ENCODE assay signal across 8 cellular contexts in genomic region chr9:125632321-125633115, GRCh38.
DNase-seq lines count a peak whose midpoint lies in the region; ATAC-seq and TF ChIP-seq lines count a peak whose summit lies in the region.

No MANE protein-coding gene starts in this region.

- H2AFZ ChIP-seq in SK-N-SH (ENCODE audit: low read depth) (no peak overlapping the region), hepatocyte (no peak overlapping the region)

- DNase-seq in activated CD4-positive, alpha-beta T cell treated with anti-CD3 and anti-CD28 coated beads for 48 hours = peak; percentile 57
- no peak for DNase-seq in activated CD4-positive, alpha-beta T cell treated with anti-CD3 and anti-CD28 coated beads for 1 hour
- DNase-seq in SK-N-SH (no peak), hepatocyte (ENCODE audit: low spot score) (peak; percentile 51), cerebellar cortex (ENCODE audit: low spot score) (no peak), osteocyte (ENCODE audit: extremely low spot score, unreplicated experiment) (no peak)

- POLR2A ChIA-PET in SK-N-SH (lab: Yijun Ruan, JAX) = no interaction called here

- no peak overlapping the region for H3K4me3 Mint-ChIP-seq in osteocyte (ENCODE audit: unreplicated experiment)

- H3K4me1 ChIP-seq in HUES48 (ENCODE audit: control insufficient read depth, insufficient read depth, low read length) (peaks cover 27% of the 10 kb centered on the region), SK-N-SH (ENCODE audit: control insufficient read depth in 1 of 2, insufficient read depth in 2 of 2, low read depth in 1 of 2, low read length in 1 of 2) (peaks cover 9 to 29% of the 10 kb centered on the region in 2 experiments; a peak in 3 of 4 replicates), hepatocyte (ENCODE audit: insufficient read depth) (peaks cover 17% of the 10 kb centered on the region)

- H3K27me3 Mint-ChIP-seq in osteocyte (ENCODE audit: unreplicated experiment) = no peaks in the 10 kb centered on the region

- no peaks in the 10 kb centered on the region for H3K27me3 ChIP-seq in HUES48 (ENCODE audit: control insufficient read depth, insufficient read depth, low read length)
- H3K27me3 ChIP-seq in SK-N-SH (ENCODE audit: insufficient read depth) = no peaks in the 10 kb centered on the region
- H3K27me3 ChIP-seq in hepatocyte = no peaks in the 10 kb centered on the region

- H3K9ac ChIP-seq in HUES48 (ENCODE audit: low read depth, low read length) (no peak overlapping the region), SK-N-SH (no peak overlapping the region)

- 0 out of 4 replicates have a peak, but pooled peaks of 1 of the 2 experiments have one; percentile 5 for TF ChIP-seq EP300 in SK-N-SH (IDR thresholded peaks at IDR 0.05; ENCODE audit: borderline replicate concordance in 1 of 2, low read depth in 1 of 2, low read length in 1 of 2)

- H3F3A ChIP-seq in SK-N-SH (replicated peaks; ENCODE audit: insufficient read depth) = peaks cover 21% of the 10 kb centered on the region

- no peak overlapping the region for H3K27ac Mint-ChIP-seq in osteocyte (ENCODE audit: unreplicated experiment)

- WGBS in SK-N-SH (ENCODE audit: low lambda C conversion rate) = 74% methylated on average over 4 of the region's 4 CpGs
- WGBS in hepatocyte (ENCODE audit: low lambda C conversion rate, missing lambda C conversion rate) = 64% methylated on average over 4 of the region's 4 CpGs

- H3K27ac ChIP-seq in HUES48 (ENCODE audit: low read depth, low read length) (peak overlapping the region; percentile 59), SK-N-SH (ENCODE audit: low read depth in 2 of 2, low read length in 1 of 2) (0 out of 4 replicates have a peak overlapping the region, but pooled peaks of 1 of the 2 experiments have one; percentile 7), hepatocyte (peak overlapping the region; percentile 89)

- CTCF ChIA-PET in SK-N-SH (lab: Yijun Ruan, JAX) = interaction anchor here (1.0 to 2.0 kb wide), 4 partner anchors 72 to 225 kb away, joined by 3 to 12 read pairs (median 4); no protein-coding TSS in a partner anchor

- no peaks in the 10 kb centered on the region for H3K9me2 ChIP-seq in SK-N-SH
- no peaks in the 10 kb centered on the region for H3K9me2 ChIP-seq in hepatocyte (replicated peaks; ENCODE audit: insufficient read depth)

- H3K79me2 ChIP-seq in SK-N-SH (ENCODE audit: insufficient read depth) = peaks cover 91% of the 10 kb centered on the region
- peaks cover 66% of the 10 kb centered on the region for H3K79me2 ChIP-seq in hepatocyte

- peaks cover 17% of the 10 kb centered on the region for H3K4me1 Mint-ChIP-seq in osteocyte (ENCODE audit: unreplicated experiment)

- no peak for TF ChIP-seq CTCF in SK-N-SH (IDR thresholded peaks at IDR 0.05)
- no peak for TF ChIP-seq CTCF in hepatocyte (IDR thresholded peaks at IDR 0.05; ENCODE audit: poor library complexity)
- TF ChIP-seq CTCF in osteocyte (IDR thresholded peaks at IDR 0.05) = no peak

- H3K36me3 ChIP-seq in HUES48 (ENCODE audit: control insufficient read depth, insufficient read depth, low read length) (no peaks in the 10 kb centered on the region), SK-N-SH (replicated peaks in 1 of 2; ENCODE audit: control insufficient read depth in 1 of 2, insufficient read depth in 2 of 2, low read length in 1 of 2) (peaks cover 0 to 4% of the 10 kb centered on the region in 2 experiments), hepatocyte (replicated peaks; ENCODE audit: insufficient read depth, low read depth) (no peaks in the 10 kb centered on the region)

- H4K20me1 ChIP-seq in SK-N-SH (ENCODE audit: insufficient read depth) (peaks cover 32% of the 10 kb centered on the region), hepatocyte (ENCODE audit: insufficient read depth, poor library complexity, severe bottlenecking) (peaks cover 10% of the 10 kb centered on the region)

- H3K9me3 ChIP-seq in HUES48 (ENCODE audit: control insufficient read depth, insufficient read depth, low read length) (no peaks in the 10 kb centered on the region), SK-N-SH (no peaks in the 10 kb centered on the region), hepatocyte (ENCODE audit: low read depth) (no peaks in the 10 kb centered on the region)

- H3K4me3 ChIP-seq in HUES48 (ENCODE audit: low read depth, low read length) (no peak overlapping the region), SK-N-SH (ENCODE audit: low read depth in 2 of 2, low read length in 1 of 2) (no peak overlapping the region), hepatocyte (no peak overlapping the region)

- no peaks in the 10 kb centered on the region for H3K36me3 Mint-ChIP-seq in osteocyte (ENCODE audit: unreplicated experiment)

- H3K4me2 ChIP-seq in SK-N-SH (peak overlapping the region; percentile 17; the same call in 1 of the 2 replicates), hepatocyte (peak overlapping the region; percentile 28)

- no peaks in the 10 kb centered on the region for H3K9me3 Mint-ChIP-seq in osteocyte (ENCODE audit: unreplicated experiment)

- TF ChIP-seq RAD21 in SK-N-SH (IDR thresholded peaks at IDR 0.05; ENCODE audit: low read length) = no peak

- peak; percentile 59 for ATAC-seq in GM21786 (IDR thresholded peaks at IDR 0.05; ENCODE audit: unreplicated experiment)

TF ChIP-seq in SK-N-SH, 30 proteins besides CTCF, POLR2A, EP300 and RAD21:
- TF ChIP-seq FOSL2 (IDR thresholded peaks at IDR 0.05; ENCODE audit: borderline replicate concordance, low read depth) (peak; percentile 30; the same call in 1 of the 2 replicates), PBX3 (IDR thresholded peaks at IDR 0.05) (peak; percentile 41; the same call in 1 of the 2 replicates), TAF1 (IDR thresholded peaks at IDR 0.05; ENCODE audit: borderline replicate concordance, low read depth, low read length) (no peak), TCF12 (IDR thresholded peaks at IDR 0.05) (peak; percentile 42; the same call in 1 of the 2 replicates)

Comparison
In these comparisons a context has a peak if more than half of its experiments do, and no peak if none do; other contexts are left out.
1. DNase-seq: peak in activated CD4-positive, alpha-beta T cell treated with anti-CD3 and anti-CD28 coated beads for 48 hours (single experiment) and hepatocyte (single experiment); none in activated CD4-positive, alpha-beta T cell treated with anti-CD3 and anti-CD28 coated beads for 1 hour (single experiment), SK-N-SH (single experiment), cerebellar cortex (single experiment) and osteocyte (single experiment).